Comparison of ENCODE assay signal across 22 cellular contexts in genomic region chr6:158080849-158081656, GRCh38.
"Had no signal": no experiment of that assay in that cellular context is flagged by ENCODE, and none has a peak within 500 bp of the region (broad histone marks: within the 10 kb centered on the region; RNA-seq: fewer than 3 reads in every experiment).

No MANE protein-coding gene starts in this region.

- H3K27ac ChIP-seq: coronary artery, gastroesophageal sphincter, heart left ventricle, neural progenitor cell, pancreas, sigmoid colon had no signal

- H3K4me2 ChIP-seq: neural progenitor cell had no signal

- H2AFZ ChIP-seq: neural progenitor cell had no signal

- FAIRE-seq: pancreas had no signal

- H3K4me3 ChIP-seq: coronary artery, gastroesophageal sphincter, heart left ventricle, neural progenitor cell, pancreas, sigmoid colon had no signal

- H3K9me3 ChIP-seq: gastroesophageal sphincter, heart left ventricle, pancreas, sigmoid colon had no signal

- H3K27me3 ChIP-seq: gastroesophageal sphincter, heart left ventricle, neural progenitor cell, pancreas, sigmoid colon had no signal

- ATAC-seq: activated CD4-positive, CD25-positive, alpha-beta regulatory T cell treated with anti-CD3 and anti-CD28 coated beads, Interleukin-2, amount 50 U/mL, for 24 hours; activated CD8-positive, alpha-beta T cell treated with anti-CD3 and anti-CD28 coated beads, Interleukin-2, amount 10 ng/mL, durations not matched to agents 7 days and 5 days; activated naive CD8-positive, alpha-beta T cell treated with anti-CD3 and anti-CD28 coated beads, Interleukin-2, amount 50 U/mL, for 24 hours; esophagus mucosa; gastroesophageal sphincter; heart left ventricle; left ventricle myocardium superior; pancreas; stimulated activated memory B cell treated with anti-CD40 and anti-IgM and Interleukin-4, amounts not matched to agents 10 μg/mL and 1 μg/mL and 100 μg/mL, for 72 hours had no signal

- H3K4me1 ChIP-seq: gastroesophageal sphincter, neural progenitor cell, pancreas had no signal

- H3K36me3 ChIP-seq: neural progenitor cell had no signal

- DNase-seq: activated CD4-positive, alpha-beta T cell treated with anti-CD3 and anti-CD28 coated beads, Interleukin-2, amount 10 ng/mL, durations not matched to agents 7 days and 5 days; activated CD8-positive, alpha-beta memory T cell treated with anti-CD3 and anti-CD28 coated beads, Interleukin-2, amount 50 U/mL, for 4 hours; activated CD8-positive, alpha-beta T cell treated with anti-CD3 and anti-CD28 coated beads, Interleukin-2, amount 10 ng/mL, durations not matched to agents 7 days and 5 days; activated effector memory CD4-positive, alpha-beta T cell treated with Interleukin-2 at 50 U/mL for 16 hours; activated naive CD4-positive, alpha-beta T cell treated with anti-CD3 and anti-CD28 coated beads, Interleukin-2, amount 10 ng/mL, durations not matched to agents 7 days and 5 days; activated naive CD8-positive, alpha-beta T cell treated with anti-CD3 and anti-CD28 coated beads, Interleukin-2, amount 50 U/mL, for 24 hours; activated T-cell treated with anti-CD3 and anti-CD28 coated beads, Interleukin-2, amount 50 U/mL, for 48 hours; anterior cingulate cortex; left ventricle myocardium superior; naive B cell; pancreas; sigmoid colon; stimulated activated CD4-positive, alpha-beta T cell treated with anti-CD3 and anti-CD28 coated beads, Interleukin-4, amount 100 ng/mL, for 24 hours; T-helper 1 cell; T-helper 9 cell had no signal
